30 cellular contexts compared by ENCODE assay signal in genomic region chr20:23943304-23943703, GRCh38. TPM values are rescaled to one million over a fixed set of nuclear protein-coding genes. Genes with fewer than 3 reads are reported as not detected.
DNase-seq lines count a peak whose midpoint lies in the region; ATAC-seq, FAIRE-seq and TF ChIP-seq lines count a peak whose summit lies in the region.
"Had no signal": no experiment of that assay in that cellular context is flagged by ENCODE, and none has a peak within 500 bp of the region (broad histone marks: within the 10 kb centered on the region; RNA-seq: fewer than 3 reads in every experiment).

No MANE protein-coding gene starts in this region.

- H3K9me3 Mint-ChIP-seq in activated CD4-positive, alpha-beta T cell treated with anti-CD3 and anti-CD28 coated beads for 36 hours (ENCODE audit: low read depth), result no peaks in the 10 kb centered on the region
- H3K9me3 Mint-ChIP-seq: CD4-positive, alpha-beta memory T cell; CD4-positive, CD25-positive, alpha-beta regulatory T cell; CD8-positive, alpha-beta memory T cell had no signal

- H2BK120ac ChIP-seq in H1 (replicated peaks; ENCODE audit: low read depth, low read length), result no peak overlapping the region

- WGBS in H1 (ENCODE audit: extremely low coverage in 1 of 2, insufficient coverage in 1 of 2, insufficient read length in 1 of 2, insufficient replicate concordance in 2 of 2, low coverage in 1 of 2, low lambda C conversion rate in 2 of 2, missing lambda C conversion rate in 1 of 2), 2 experiments, result 90% methylated on average over 5 of the region's 5 CpGs; no CpG with 5 or more reads in 1 of the 2 experiments

- no peak overlapping the region for H3K4me2 ChIP-seq in H1 (ENCODE audit: insufficient read depth in 1 of 2, low read depth in 2 of 2, low read length in 2 of 2)
- H3K4me2 ChIP-seq: BLaER1 had no signal

- no peaks in the 10 kb centered on the region for H3K4me1 Mint-ChIP-seq in activated CD4-positive, alpha-beta T cell treated with anti-CD3 and anti-CD28 coated beads for 36 hours
- H3K4me1 Mint-ChIP-seq: CD14-positive monocyte; CD4-positive, alpha-beta memory T cell; CD4-positive, CD25-positive, alpha-beta regulatory T cell; CD8-positive, alpha-beta memory T cell had no signal

- no peak overlapping the region for H3K27ac ChIP-seq in H1 (ENCODE audit: low read depth, low read length)
- H3K27ac ChIP-seq in lower lobe of right lung, result no peak overlapping the region
- H3K27ac ChIP-seq: BLaER1 had no signal

- peaks cover 0 to 4% of the 10 kb centered on the region in 2 experiments; a peak in 2 of 4 replicates for H3K9me3 ChIP-seq in H1 (ENCODE audit: insufficient read depth in 2 of 2, low read depth in 1 of 2, low read length in 1 of 2)
- no peaks in the 10 kb centered on the region for H3K9me3 ChIP-seq in lower lobe of right lung
- H3K9me3 ChIP-seq: BE2C had no signal

- no peak overlapping the region for H2BK12ac ChIP-seq in H1 (ENCODE audit: low read depth, low read length)

- no peaks in the 10 kb centered on the region for H3K27me3 Mint-ChIP-seq in activated CD4-positive, alpha-beta T cell treated with anti-CD3 and anti-CD28 coated beads for 36 hours
- H3K27me3 Mint-ChIP-seq: CD4-positive, CD25-positive, alpha-beta regulatory T cell had no signal

- H2BK5ac ChIP-seq in H1 (ENCODE audit: low read depth, low read length), result no peak overlapping the region

- H2BK15ac ChIP-seq in H1 (ENCODE audit: low read length), result no peak overlapping the region

- TF ChIP-seq CTCF in H1 (IDR thresholded peaks at IDR 0.05; ENCODE audit: control extremely low read depth in 1 of 3, insufficient read depth in 1 of 3, low read depth in 1 of 3, low read length in 3 of 3) (no peak), lower lobe of right lung (IDR thresholded peaks at IDR 0.05) (no peak)

- H4K8ac ChIP-seq in H1 (ENCODE audit: extremely low read depth, insufficient read depth, low read length), result no peak overlapping the region

- H2AFZ ChIP-seq in H1 (ENCODE audit: low read length), result no peak overlapping the region

- H3K4me1 ChIP-seq in H1 (replicated peaks in 1 of 4; ENCODE audit: control insufficient read depth in 3 of 4, insufficient read depth in 4 of 4, low read length in 3 of 4), result no peaks in the 10 kb centered on the region
- no peaks in the 10 kb centered on the region for H3K4me1 ChIP-seq in lower lobe of right lung
- H3K4me1 ChIP-seq: BE2C, BLaER1 had no signal

- no peak overlapping the region for H3K4me3 Mint-ChIP-seq in activated CD4-positive, alpha-beta T cell treated with anti-CD3 and anti-CD28 coated beads for 36 hours
- H3K4me3 Mint-ChIP-seq: CD14-positive monocyte; CD4-positive, alpha-beta memory T cell; CD4-positive, CD25-positive, alpha-beta regulatory T cell; CD8-positive, alpha-beta memory T cell had no signal

- H3K9ac ChIP-seq in H1 (replicated peaks in 1 of 4; ENCODE audit: extremely low read depth in 1 of 4, low read depth in 3 of 4, low read length in 3 of 4), result no peak overlapping the region
- H3K9ac ChIP-seq: BLaER1 had no signal

- H3K79me1 ChIP-seq in H1 (ENCODE audit: low read depth, low read length), result no peaks in the 10 kb centered on the region

- H3K4me3 ChIP-seq in H1 (ENCODE audit: extremely low read depth in 1 of 4, insufficient read depth in 2 of 4, low read depth in 3 of 4, low read length in 4 of 4) (no peak overlapping the region), lower lobe of right lung (no peak overlapping the region)
- H3K4me3 ChIP-seq: BLaER1, GM12878 had no signal

- H3K27me3 ChIP-seq in H1 (replicated peaks in 1 of 4; ENCODE audit: control insufficient read depth in 3 of 4, extremely low read depth in 1 of 4, insufficient read depth in 3 of 4, low read length in 3 of 4) (peaks cover 0 to 1% (median 0%) of the 10 kb centered on the region in 4 experiments; a peak in 1 of 7 replicates), lower lobe of right lung (ENCODE audit: low read depth) (no peaks in the 10 kb centered on the region)
- H3K27me3 ChIP-seq: BE2C, BLaER1 had no signal

- H3K18ac ChIP-seq in H1 (ENCODE audit: extremely low read depth, low read length), result no peak overlapping the region

- no peak overlapping the region for H4K5ac ChIP-seq in H1 (ENCODE audit: insufficient read length, low read depth, low read length)

- POLR2A ChIA-PET in H1 (lab: Charles Lee; ENCODE audit: partially characterized antibody), result no interaction called here
- POLR2A ChIA-PET in activated CD4-positive, alpha-beta T cell treated with anti-CD3 and anti-CD28 coated beads for 36 hours (lab: Charles Lee), result no interaction called here

- peak overlapping the region; percentile 39 for H3K56ac ChIP-seq in H1 (replicated peaks; ENCODE audit: insufficient read length, low read depth, low read length)

- H3K14ac ChIP-seq in H1 (ENCODE audit: insufficient read length), result no peak overlapping the region

- CTCF ChIA-PET in H1 (lab: Charles Lee; ENCODE audit: partially characterized antibody), result no interaction called here
- CTCF ChIA-PET in activated CD4-positive, alpha-beta T cell treated with anti-CD3 and anti-CD28 coated beads for 36 hours (lab: Charles Lee), result no interaction called here

- H3K36me3 ChIP-seq in H1 (ENCODE audit: control insufficient read depth in 2 of 4, insufficient read depth in 4 of 4, low read length in 3 of 4) (no peaks in the 10 kb centered on the region), lower lobe of right lung (no peaks in the 10 kb centered on the region)
- H3K36me3 ChIP-seq: BE2C, BLaER1 had no signal

- no peak overlapping the region for H4K91ac ChIP-seq in H1 (replicated peaks; ENCODE audit: insufficient read length, low read length)

- intact Hi-C loops in activated CD4-positive, alpha-beta T cell treated with anti-CD3 and anti-CD28 coated beads for 36 hours (cut with DNase I, micrococcal nuclease), result no loop called here
- intact Hi-C loops in lower lobe of right lung (cut with DNase I), result no loop called here

- no peak overlapping the region for H3K4ac ChIP-seq in H1 (replicated peaks; ENCODE audit: insufficient read length, low read depth, low read length)

- no peak for TF ChIP-seq POLR2A in H1 (IDR thresholded peaks at IDR 0.05; ENCODE audit: control extremely low read depth in 1 of 2, low read depth in 2 of 2, low read length in 2 of 2)

- no peaks in the 10 kb centered on the region for H3K79me2 ChIP-seq in H1 (ENCODE audit: control insufficient read depth in 1 of 2, insufficient read depth in 2 of 2, low read length in 2 of 2)

- no peak for TF ChIP-seq EP300 in H1 (IDR thresholded peaks at IDR 0.05; ENCODE audit: borderline replicate concordance in 1 of 2, low read depth in 2 of 2, low read length in 2 of 2)

- TF ChIP-seq RAD21 in H1 (IDR thresholded peaks at IDR 0.05 in 1 of 2, conservative IDR thresholded peaks at IDR 0.05 in 1 of 2; ENCODE audit: low read depth in 2 of 2, low read length in 2 of 2), result no peak

- no peaks in the 10 kb centered on the region for H3K36me3 Mint-ChIP-seq in activated CD4-positive, alpha-beta T cell treated with anti-CD3 and anti-CD28 coated beads for 36 hours (ENCODE audit: low read depth)
- H3K36me3 Mint-ChIP-seq: CD14-positive monocyte; CD4-positive, alpha-beta memory T cell; CD4-positive, CD25-positive, alpha-beta regulatory T cell; CD8-positive, alpha-beta memory T cell had no signal

- H3K27ac Mint-ChIP-seq in activated CD4-positive, alpha-beta T cell treated with anti-CD3 and anti-CD28 coated beads for 36 hours, result no peak overlapping the region
- H3K27ac Mint-ChIP-seq: CD14-positive monocyte; CD4-positive, alpha-beta memory T cell; CD4-positive, CD25-positive, alpha-beta regulatory T cell; CD8-positive, alpha-beta memory T cell had no signal

- DNase-seq in HTR-8/SVneo (ENCODE audit: insufficient read length, low spot score), result no peak
- DNase-seq in H1 (ENCODE audit: low read depth in 1 of 2, low spot score in 2 of 2), result no peak
- DNase-seq in urothelium cell line (ENCODE audit: low spot score), result no peak
- no peak for DNase-seq in activated CD4-positive, alpha-beta T cell treated with anti-CD3 and anti-CD28 coated beads for 36 hours
- DNase-seq in lower lobe of right lung, result no peak
- DNase-seq: 8988T; ACHN; BE2C; C1 segment of cervical spinal cord; CD4-positive, alpha-beta memory T cell; CD4-positive, CD25-positive, alpha-beta regulatory T cell; CD8-positive, alpha-beta memory T cell; COR-L47; DMS 273 treated with DMSO at 0.1 percent for 48 hours; DMS153; DMS53; DMS79; DND-41; EL; GDM1 had no signal

- no peak overlapping the region for H3K23ac ChIP-seq in H1 (ENCODE audit: insufficient read length)

- no peak overlapping the region for H2BK20ac ChIP-seq in H1 (ENCODE audit: low read length)

- H4K20me1 ChIP-seq in H1 (replicated peaks in 1 of 2; ENCODE audit: control insufficient read depth in 1 of 2, insufficient read depth in 2 of 2, low read length in 2 of 2), result no peaks in the 10 kb centered on the region
- H4K20me1 ChIP-seq: BLaER1 had no signal

- peak; percentile 81 for FAIRE-seq in HTR-8/SVneo (lab: Jason Lieb, UNC)
- no peak for FAIRE-seq in H1 (lab: Jason Lieb, UNC)
- FAIRE-seq in urothelium cell line (lab: Jason Lieb, UNC), result peak; percentile 92
- FAIRE-seq: A204.1, GM12878, GM12892, GM18507 had no signal

- H2AK5ac ChIP-seq in H1 (ENCODE audit: low read depth, low read length), result no peak overlapping the region

- no peak for ATAC-seq in activated CD4-positive, alpha-beta T cell treated with anti-CD3 and anti-CD28 coated beads for 36 hours
- ATAC-seq in lower lobe of right lung, result no peak
- ATAC-seq: GM12878 had no signal

- peaks cover 9% of the 10 kb centered on the region; the same call in 1 of the 2 replicates for H3K23me2 ChIP-seq in H1 (ENCODE audit: low read depth, low read length)

TF ChIP-seq in H1, 55 proteins besides CTCF, POLR2A, EP300 and RAD21 (continues in another document):
- no peak for TF ChIP-seq ZNF274 (IDR thresholded peaks at IDR 0.05; ENCODE audit: borderline replicate concordance, extremely low read depth, low read length)

RNA-seq across cellular contexts. Expression of gene GGTLC1, which starts 45.3 kb away (rescaled TPM):
- total RNA-seq in H1 (2021; fragmentation: NEBNext Ultra II Directional; extraction: Animal tissue kit (Norgen Biotek cat#: 25700)), result not detected in 2 replicates
- polyA plus RNA-seq in H1 (2011; rRNA removed), result not detected in 2 replicates
- not detected for polyA plus RNA-seq in H1 (2011; cell fraction: cytosol; rRNA removed)
- polyA plus RNA-seq in H1 (2011; cell fraction: nucleus; rRNA removed), result not detected
- not detected in 4 replicates for polyA plus RNA-seq in H1 (2012, experiment 1 of 2)
- polyA plus RNA-seq in H1 (2012, experiment 2 of 2), result not detected
- polyA plus RNA-seq in H1 (2013, experiment 1 of 2), result not detected
- not detected for polyA plus RNA-seq in H1 (2013, experiment 2 of 2)
- polyA minus RNA-seq in H1 (2011; rRNA and poly(A)+ RNA removed), result not detected in 2 replicates
- polyA minus RNA-seq in H1 (2011; cell fraction: cytosol; rRNA and poly(A)+ RNA removed), result not detected
- not detected for polyA minus RNA-seq in H1 (2011; cell fraction: nucleus; rRNA and poly(A)+ RNA removed)
- total RNA-seq in activated CD4-positive, alpha-beta T cell treated with anti-CD3 and anti-CD28 coated beads for 36 hours, result not detected
- total RNA-seq in lower lobe of right lung, result 57.2 TPM
- total RNA-seq: A673; CD4-positive, alpha-beta memory T cell; CD4-positive, CD25-positive, alpha-beta regulatory T cell; CD8-positive, alpha-beta memory T cell; Daoy; G401; GM12878 had no signal
- polyA plus RNA-seq: AG04450; CD14-positive monocyte; CD4-positive, alpha-beta memory T cell; CD4-positive, CD25-positive, alpha-beta regulatory T cell; CD8-positive, alpha-beta memory T cell; GM12878 had no signal

Comparison
In these comparisons a context has a peak if more than half of its experiments do, and no peak if none do; other contexts are left out.
1. RNA of gene GGTLC1, which starts 45.3 kb away (total RNA-seq): 57.2 TPM in lower lobe of right lung (single experiment); not detected in H1 and not detected in activated CD4-positive, alpha-beta T cell treated with anti-CD3 and anti-CD28 coated beads for 36 hours; every median in the first group is over 10 times any median in the second.